ENCODE assay signal across 19 cellular contexts in genomic region chr3:160781429-160781828, GRCh38. TPM values are rescaled to one million over a fixed set of nuclear protein-coding genes. Genes with fewer than 3 reads are reported as not detected.
DNase-seq lines count a peak whose midpoint lies in the region; ATAC-seq and TF ChIP-seq lines count a peak whose summit lies in the region.
"Had no signal": no experiment of that assay in that cellular context is flagged by ENCODE, and none has a peak within 500 bp of the region (broad histone marks: within the 10 kb centered on the region; RNA-seq: fewer than 3 reads in every experiment).

No MANE protein-coding gene starts in this region.

- H3K27ac ChIP-seq in gastroesophageal sphincter (peak overlapping the region in 3 of 4 donors; percentile 7 to 33 (median 22)), trophoblast cell (ENCODE audit: low read depth, low read length) (no peak overlapping the region), colonic mucosa (no peak overlapping the region)
- H3K27ac ChIP-seq: C4-2B, HL-60, RWPE1, SJCRH30 had no signal

- H2AFZ ChIP-seq in Loucy (ENCODE audit: low read length) (peak overlapping the region; percentile 62), trophoblast cell (ENCODE audit: insufficient read depth, low read length, poor library complexity) (no peak overlapping the region)

- H3K4me1 ChIP-seq in Loucy (ENCODE audit: insufficient read depth, low read length, poor library complexity, severe bottlenecking): peaks cover 36% of the 10 kb centered on the region
- H3K4me1 ChIP-seq in gastroesophageal sphincter: peaks cover 0 to 57% (median 11%) of the 10 kb centered on the region in 3 donors
- no peaks in the 10 kb centered on the region for H3K4me1 ChIP-seq in trophoblast cell (ENCODE audit: control insufficient read depth in 1 of 2, insufficient read depth in 2 of 2, low read length in 2 of 2)
- H3K4me1 ChIP-seq in colonic mucosa: no peaks in the 10 kb centered on the region
- H3K4me1 ChIP-seq: SJCRH30 had no signal

- no peak overlapping the region for H2AK5ac ChIP-seq in trophoblast cell (ENCODE audit: low read length)

- H3K4me2 ChIP-seq in Loucy (ENCODE audit: low read depth, low read length, poor library complexity, severe bottlenecking): peak overlapping the region; percentile 31
- no peak overlapping the region for H3K4me2 ChIP-seq in trophoblast cell (ENCODE audit: low read length)

- H3K23ac ChIP-seq in trophoblast cell (ENCODE audit: low read length): peak overlapping the region; percentile 46

- H3K9me2 ChIP-seq in Loucy (replicated peaks; ENCODE audit: low read depth, low read length): no peaks in the 10 kb centered on the region

- intact Hi-C loops in colonic mucosa (cut with DNase I): no loop called here
- intact Hi-C loops in activated T-helper 2 cell treated with anti-CD3 and anti-CD28 coated beads, Interferon-gamma antibody, Interleukin-2, Interleukin-4, amounts not matched to agents 10 μg/mL and 5 μg/mL and 100 μg/mL, durations not matched to agents 14 hours and 24 hours and 36 hours (cut with micrococcal nuclease): no loop called here

- H3K79me1 ChIP-seq in trophoblast cell (ENCODE audit: low read length): no peaks in the 10 kb centered on the region

- H3K4me3 Mint-ChIP-seq in activated T-helper 2 cell treated with anti-CD3 and anti-CD28 coated beads, Interferon-gamma antibody, Interleukin-2, Interleukin-4, amounts not matched to agents 10 μg/mL and 5 μg/mL and 100 μg/mL, durations not matched to agents 14 hours and 24 hours and 36 hours (ENCODE audit: low read depth): no peak overlapping the region
- H3K4me3 Mint-ChIP-seq: IgD-negative memory B cell had no signal

- no peak overlapping the region for H3K4ac ChIP-seq in trophoblast cell (ENCODE audit: low read depth, low read length)

- no peak overlapping the region for H3K18ac ChIP-seq in trophoblast cell (ENCODE audit: low read length)

- DNase-seq in NCI-H2107 (lab: John Stamatoyannopoulos, UW) (peak; percentile 39), trophoblast cell (no peak), colonic mucosa (no peak)
- no peak for DNase-seq in stimulated activated CD4-positive, alpha-beta T cell treated with anti-CD3 and anti-CD28 coated beads, Interleukin-2, amount 100 ng/mL, for 24 hours
- no peak for DNase-seq in activated T-helper 2 cell treated with anti-CD3 and anti-CD28 coated beads, Interferon-gamma antibody, Interleukin-2, Interleukin-4, amounts not matched to agents 10 μg/mL and 5 μg/mL and 100 μg/mL, durations not matched to agents 14 hours and 24 hours and 36 hours (ENCODE audit: low spot score)
- DNase-seq: DMS 273 treated with DMSO at 0.1 percent for 48 hours, GOT3, Kasumi-1, NCI-H146, NCI-H2081 treated with DMSO at 0.1 percent for 48 hours, NCI-H526 treated with DMSO at 0.1 percent for 48 hours, SJCRH30 had no signal

- H3K9me3 ChIP-seq in Loucy (ENCODE audit: insufficient read depth, low read depth, low read length) (no peaks in the 10 kb centered on the region), gastroesophageal sphincter (no peaks in the 10 kb centered on the region), trophoblast cell (ENCODE audit: insufficient read depth, low read depth, low read length) (no peaks in the 10 kb centered on the region), colonic mucosa (no peaks in the 10 kb centered on the region)
- H3K9me3 ChIP-seq: SJCRH30 had no signal

- no peak for TF ChIP-seq POLR2A in gastroesophageal sphincter (IDR thresholded peaks at IDR 0.05)

- H2BK120ac ChIP-seq in trophoblast cell (ENCODE audit: insufficient read depth, low read length, poor library complexity): no peak overlapping the region

- H3K27ac Mint-ChIP-seq in activated T-helper 2 cell treated with anti-CD3 and anti-CD28 coated beads, Interferon-gamma antibody, Interleukin-2, Interleukin-4, amounts not matched to agents 10 μg/mL and 5 μg/mL and 100 μg/mL, durations not matched to agents 14 hours and 24 hours and 36 hours: no peak overlapping the region
- H3K27ac Mint-ChIP-seq: IgD-negative memory B cell had no signal

- no peak for TF ChIP-seq EP300 in gastroesophageal sphincter (IDR thresholded peaks at IDR 0.05)

- H4K20me1 ChIP-seq in Loucy (ENCODE audit: insufficient read depth, low read length, poor library complexity, severe bottlenecking): no peaks in the 10 kb centered on the region

- no peak overlapping the region for H3K4me3 ChIP-seq in Loucy (ENCODE audit: low read length, poor library complexity, severe bottlenecking)
- no peak overlapping the region for H3K4me3 ChIP-seq in gastroesophageal sphincter
- H3K4me3 ChIP-seq in trophoblast cell (ENCODE audit: low read depth, low read length): no peak overlapping the region
- H3K4me3 ChIP-seq in colonic mucosa: no peak overlapping the region
- H3K4me3 ChIP-seq: SJCRH30 had no signal

- H3K36me3 ChIP-seq in Loucy (ENCODE audit: insufficient read depth, low read length) (no peaks in the 10 kb centered on the region), gastroesophageal sphincter (no peaks in the 10 kb centered on the region), trophoblast cell (ENCODE audit: control insufficient read depth in 1 of 2, insufficient read depth in 2 of 2, low read length in 2 of 2) (no peaks in the 10 kb centered on the region), colonic mucosa (no peaks in the 10 kb centered on the region)
- H3K36me3 ChIP-seq: SJCRH30 had no signal

- H4K8ac ChIP-seq in trophoblast cell (ENCODE audit: low read depth, low read length): no peak overlapping the region

- no peak overlapping the region for H2BK12ac ChIP-seq in trophoblast cell (ENCODE audit: low read length)

- H3K79me2 ChIP-seq in Loucy (ENCODE audit: insufficient read depth, low read length) (no peaks in the 10 kb centered on the region), trophoblast cell (ENCODE audit: control insufficient read depth, insufficient read depth, low read length, poor library complexity) (no peaks in the 10 kb centered on the region)

- no peak overlapping the region for H4K91ac ChIP-seq in trophoblast cell (ENCODE audit: low read depth, low read length)

- H4K12ac ChIP-seq in trophoblast cell (ENCODE audit: low read depth, low read length): no peak overlapping the region

- TF ChIP-seq CTCF in Loucy (conservative IDR thresholded peaks at IDR 0.05; ENCODE audit: low read length): no peak
- TF ChIP-seq CTCF in gastroesophageal sphincter (IDR thresholded peaks at IDR 0.05): no peak
- no peak for TF ChIP-seq CTCF in colonic mucosa (IDR thresholded peaks at IDR 0.05)

- no peaks in the 10 kb centered on the region for H3K36me3 Mint-ChIP-seq in activated T-helper 2 cell treated with anti-CD3 and anti-CD28 coated beads, Interferon-gamma antibody, Interleukin-2, Interleukin-4, amounts not matched to agents 10 μg/mL and 5 μg/mL and 100 μg/mL, durations not matched to agents 14 hours and 24 hours and 36 hours (ENCODE audit: low read depth)

- H3K14ac ChIP-seq in trophoblast cell (ENCODE audit: low read length): no peak overlapping the region

- 45 to 72% methylated on average over 3 of the region's 3 CpGs for WGBS in gastroesophageal sphincter (ENCODE audit: low coverage in 1 of 2), 2 donors
- WGBS in trophoblast cell (ENCODE audit: extremely low coverage, insufficient coverage, insufficient read length): no CpG with 5 or more reads among the region's 3 CpGs

- H3K9ac ChIP-seq in Loucy (ENCODE audit: low read depth, low read length, poor library complexity, severe bottlenecking) (no peak overlapping the region), trophoblast cell (ENCODE audit: low read length) (no peak overlapping the region), colonic mucosa (ENCODE audit: low read depth in 2 of 2, low read length in 2 of 2) (no peak overlapping the region)

- peaks cover 12% of the 10 kb centered on the region for H3K27me3 Mint-ChIP-seq in activated T-helper 2 cell treated with anti-CD3 and anti-CD28 coated beads, Interferon-gamma antibody, Interleukin-2, Interleukin-4, amounts not matched to agents 10 μg/mL and 5 μg/mL and 100 μg/mL, durations not matched to agents 14 hours and 24 hours and 36 hours (ENCODE audit: low read depth)
- H3K27me3 Mint-ChIP-seq: IgD-negative memory B cell had no signal

- no peaks in the 10 kb centered on the region for H3K9me3 Mint-ChIP-seq in activated T-helper 2 cell treated with anti-CD3 and anti-CD28 coated beads, Interferon-gamma antibody, Interleukin-2, Interleukin-4, amounts not matched to agents 10 μg/mL and 5 μg/mL and 100 μg/mL, durations not matched to agents 14 hours and 24 hours and 36 hours
- H3K9me3 Mint-ChIP-seq: IgD-negative memory B cell had no signal

- ATAC-seq in gastroesophageal sphincter (no peak), HG03565 (IDR thresholded peaks at IDR 0.05; ENCODE audit: unreplicated experiment) (no peak)

- no peak overlapping the region for H2BK5ac ChIP-seq in trophoblast cell (ENCODE audit: low read depth, low read length, poor library complexity)

- H3F3A ChIP-seq in Loucy (ENCODE audit: low read depth): no peaks in the 10 kb centered on the region

- H3K4me1 Mint-ChIP-seq in activated T-helper 2 cell treated with anti-CD3 and anti-CD28 coated beads, Interferon-gamma antibody, Interleukin-2, Interleukin-4, amounts not matched to agents 10 μg/mL and 5 μg/mL and 100 μg/mL, durations not matched to agents 14 hours and 24 hours and 36 hours (ENCODE audit: low read depth): no peaks in the 10 kb centered on the region

- H3K27me3 ChIP-seq in Loucy (ENCODE audit: insufficient read depth, low read length, poor library complexity, severe bottlenecking): no peaks in the 10 kb centered on the region
- no peaks in the 10 kb centered on the region for H3K27me3 ChIP-seq in gastroesophageal sphincter
- no peaks in the 10 kb centered on the region for H3K27me3 ChIP-seq in trophoblast cell (ENCODE audit: insufficient read depth, low read length)
- no peaks in the 10 kb centered on the region for H3K27me3 ChIP-seq in colonic mucosa
- H3K27me3 ChIP-seq: SJCRH30 had no signal

RNA-seq across cellular contexts. Expression of gene PPM1L, which starts 25.4 kb away (rescaled TPM):
- 10 to 100 TPM; 47.4 to 93.1 (median 60.6) TPM for total RNA-seq in gastroesophageal sphincter
- polyA plus RNA-seq in trophoblast cell (2013): 3.1 and 3.4 TPM in 2 replicates
- 10 to 100 TPM; 15.0 to 15.6 TPM for total RNA-seq in colonic mucosa
- total RNA-seq in activated T-helper 2 cell treated with anti-CD3 and anti-CD28 coated beads, Interferon-gamma antibody, Interleukin-2, Interleukin-4, amounts not matched to agents 10 μg/mL and 5 μg/mL and 100 μg/mL, durations not matched to agents 14 hours and 24 hours and 36 hours: 2.6 and 2.9 TPM in 2 replicates

Comparison
In these comparisons a context has a peak if more than half of its experiments do, and no peak if none do; other contexts are left out.
1. H3K27ac ChIP-seq: peak in gastroesophageal sphincter (3 of 4); none in trophoblast cell (single experiment) and colonic mucosa (single experiment).